In genomic region chr11:44621140-44621681, GRCh38 we compare ENCODE assay signal across 8 cellular contexts. TPM values are rescaled to one million over a fixed set of nuclear protein-coding genes. Genes with fewer than 3 reads are reported as not detected.
DNase-seq lines count a peak whose midpoint lies in the region; ATAC-seq and TF ChIP-seq lines count a peak whose summit lies in the region.

No MANE protein-coding gene starts in this region.

- H3K4me3 ChIP-seq in AG10803 (ENCODE audit: low read length) (peak overlapping the region; percentile 36), kidney epithelial cell (ENCODE audit: low read depth, low read length) (no peak overlapping the region)

- H3K36me3 Mint-ChIP-seq in WTC11 = no peaks in the 10 kb centered on the region

- H3K9me3 Mint-ChIP-seq in WTC11 = peaks cover 3% of the 10 kb centered on the region

- no peaks in the 10 kb centered on the region for H3K36me3 ChIP-seq in kidney epithelial cell (ENCODE audit: control insufficient read depth, insufficient read depth, low read length)

- peaks cover 35% of the 10 kb centered on the region; the same call in 1 of the 2 replicates for H3K4me1 Mint-ChIP-seq in WTC11

- H3K27me3 ChIP-seq in kidney epithelial cell (ENCODE audit: control insufficient read depth, insufficient read depth, low read length) = no peaks in the 10 kb centered on the region

- ATAC-seq in GM19351 (IDR thresholded peaks at IDR 0.05; ENCODE audit: unreplicated experiment) (peak; percentile 44), WTC11 (peak; percentile 75), HG02870 (IDR thresholded peaks at IDR 0.05; ENCODE audit: unreplicated experiment) (no peak)

- peak overlapping the region; percentile 65 for H3K4me3 Mint-ChIP-seq in WTC11

- H3K27me3 Mint-ChIP-seq in WTC11 (ENCODE audit: low read depth) = peaks cover 16% of the 10 kb centered on the region

- TF ChIP-seq CTCF in AG10803 (conservative IDR thresholded peaks at IDR 0.05; ENCODE audit: low read length) (peak; percentile 90), WTC11 (IDR thresholded peaks at IDR 0.05) (peak; percentile 99), kidney epithelial cell (IDR thresholded peaks at IDR 0.05; ENCODE audit: insufficient read depth, low read length, poor library complexity, severe bottlenecking) (peak; percentile 99)

- POLR2A ChIA-PET in WTC11 (lab: Charles Lee) = no interaction called here

- CTCF ChIA-PET in WTC11 (lab: Charles Lee) = interaction anchor here (0.7 to 5.4 kb wide), 34 partner anchors 9 to 315 kb away, joined by 3 to 72 read pairs (median 5); partner anchors contain the start of gene TSPAN18

- H3K27ac Mint-ChIP-seq in WTC11 = no peak overlapping the region

- peak; percentile 46 for DNase-seq in AG10803 (ENCODE audit: low read depth)
- DNase-seq in NCI-H2029 (lab: John Stamatoyannopoulos, UW) = peak; percentile 56
- peak; percentile 91 for DNase-seq in WTC11 (ENCODE audit: low spot score)
- DNase-seq in cerebellum (ENCODE audit: low spot score) = peak; percentile 90
- no peak for DNase-seq in kidney epithelial cell (ENCODE audit: low read depth)
- DNase-seq in stimulated activated CD4-positive, alpha-beta T cell treated with anti-CD3 and anti-CD28 coated beads, Interleukin-1b, Interleukin-23, amount 100 ng/mL, for 48 hours = peak; percentile 57

TF ChIP-seq in WTC11, 78 proteins besides CTCF, POLR2A, EP300 and RAD21:
- TF ChIP-seq AR (CRISPR knock-in tag; IDR thresholded peaks at IDR 0.05) (no peak), ESRRA (CRISPR knock-in tag; IDR thresholded peaks at IDR 0.05; ENCODE audit: borderline replicate concordance) (no peak), ELF4 (CRISPR knock-in tag; IDR thresholded peaks at IDR 0.05; ENCODE audit: low read depth) (no peak), AFF4 (CRISPR knock-in tag; IDR thresholded peaks at IDR 0.05; ENCODE audit: borderline replicate concordance) (no peak), ZNF138 (CRISPR knock-in tag; conservative IDR thresholded peaks at IDR 0.05) (no peak), USF1 (CRISPR knock-in tag; IDR thresholded peaks at IDR 0.05) (peak; percentile 71; the same call in 1 of the 2 replicates), SP1 (CRISPR knock-in tag; conservative IDR thresholded peaks at IDR 0.05) (peak; percentile 62), ATF3 (CRISPR knock-in tag; conservative IDR thresholded peaks at IDR 0.05) (no peak), USF2 (CRISPR knock-in tag; IDR thresholded peaks at IDR 0.05) (peak; percentile 78), PRRX2 (CRISPR knock-in tag; IDR thresholded peaks at IDR 0.05) (no peak), E2F1 (CRISPR knock-in tag; IDR thresholded peaks at IDR 0.05) (no peak)

RNA-seq across cellular contexts. Expression of gene CD82, which starts 55.7 kb away (rescaled TPM):
- total RNA-seq in WTC11 (2021) (15.5 to 19.8 TPM (median 19.3 TPM) in 3 replicates), cerebellum (6.4 TPM), kidney epithelial cell (46.1 and 47.3 TPM in 2 replicates)
